Comparison of ENCODE assay signal across 8 cellular contexts in genomic region chr10:101840741-101841453, GRCh38. TPM values are rescaled to one million over a fixed set of nuclear protein-coding genes. Genes with fewer than 3 reads are reported as not detected.
DNase-seq lines count a peak whose midpoint lies in the region; ATAC-seq and TF ChIP-seq lines count a peak whose summit lies in the region.

No MANE protein-coding gene starts in this region.

- no peaks in the 10 kb centered on the region for H3K27me3 Mint-ChIP-seq in chondrocyte (ENCODE audit: low read depth)

- ATAC-seq in GM18511 (IDR thresholded peaks at IDR 0.05; ENCODE audit: unreplicated experiment) (peak; percentile 67), HG03064 (IDR thresholded peaks at IDR 0.05; ENCODE audit: low read depth, unreplicated experiment) (peak; percentile 71)

- H3K36me3 Mint-ChIP-seq in chondrocyte (ENCODE audit: low read depth) = peaks cover 3% of the 10 kb centered on the region

- peak overlapping the region; percentile 14 for H3K27ac Mint-ChIP-seq in chondrocyte (ENCODE audit: unreplicated experiment)

- H3K4me3 Mint-ChIP-seq in chondrocyte (ENCODE audit: unreplicated experiment) = peak overlapping the region; percentile 61

- H3K4me1 Mint-ChIP-seq in chondrocyte (ENCODE audit: low read depth) = peaks cover 28% of the 10 kb centered on the region

- DNase-seq in A172 (ENCODE audit: low spot score) (peak; percentile 49), NCI-H2196 treated with DMSO at 0.1 percent for 48 hours (lab: John Stamatoyannopoulos, UW; ENCODE audit: unreplicated experiment) (peak; percentile 32), chondrocyte (ENCODE audit: low spot score) (peak; percentile 89), kidney tubule cell (ENCODE audit: low spot score) (peak; percentile 76)
- peak; percentile 52 to 72 for DNase-seq in activated CD4-positive, alpha-beta T cell treated with anti-CD3 and anti-CD28 coated beads for 24 hours (ENCODE audit: low read depth in 2 of 2)
- DNase-seq in stimulated activated CD4-positive, alpha-beta T cell treated with anti-CD3 and anti-CD28 coated beads, Interleukin-1b, Interleukin-23, amount 100 ng/mL, for 1 hour (ENCODE audit: low read depth in 2 of 2) = peak; percentile 36 to 51

- H3K9me3 Mint-ChIP-seq in chondrocyte (ENCODE audit: low read depth) = no peaks in the 10 kb centered on the region

- TF ChIP-seq CTCF in chondrocyte (IDR thresholded peaks at IDR 0.05) = peak; percentile 94

RNA-seq across cellular contexts. Expression of gene KCNIP2, which starts 2.7 kb away (rescaled TPM):
- total RNA-seq in A172 (2014; rRNA removed; shearing (Covaris generic)) = 2.8 TPM in 1 of 2 replicates, not detected in the other
- total RNA-seq in chondrocyte = 1.8 to 3.1 TPM (median 1.9 TPM) in 3 replicates

RNA-seq across cellular contexts. Expression of gene OGA, which starts 22.7 kb away (rescaled TPM):
- total RNA-seq in A172 (2014; rRNA removed; shearing (Covaris generic)) = 82.2 and 98.2 TPM in 2 replicates
- 75.5 to 79.2 TPM (median 75.5 TPM) in 3 replicates for total RNA-seq in chondrocyte

RNA-seq across cellular contexts. Expression of gene NPM3, which starts 57.7 kb away (rescaled TPM):
- 65.5 and 96.9 TPM in 2 replicates for total RNA-seq in A172 (2014; rRNA removed; shearing (Covaris generic))
- 34.0 to 49.0 TPM (median 36.5 TPM) in 3 replicates for total RNA-seq in chondrocyte

Comparison
In these comparisons a context has a peak if more than half of its experiments do, and no peak if none do; other contexts are left out.
1. Peak in every context shown above with its lines: DNase-seq and ATAC-seq.
2. DNase-seq: peak in every context shown above with its lines; median percentile 89 in chondrocyte; 76 in kidney tubule cell; 62 in activated CD4-positive, alpha-beta T cell treated with anti-CD3 and anti-CD28 coated beads for 24 hours; 49 in A172; 44 in stimulated activated CD4-positive, alpha-beta T cell treated with anti-CD3 and anti-CD28 coated beads, Interleukin-1b, Interleukin-23, amount 100 ng/mL, for 1 hour; 32 in NCI-H2196 treated with DMSO at 0.1 percent for 48 hours.